8 cellular contexts compared by ENCODE assay signal in genomic region chr20:24806896-24807676, GRCh38.
"Had no signal": no experiment of that assay in that cellular context is flagged by ENCODE, and none has a peak within 500 bp of the region (broad histone marks: within the 10 kb centered on the region; RNA-seq: fewer than 3 reads in every experiment).

No MANE protein-coding gene starts in this region.

- H3K36me3 ChIP-seq: HAP-1 had no signal

- ATAC-seq: HCT116 had no signal

- DNase-seq: GM23248, GOT3, H7, HFFc6, IMR-90 had no signal

- H2AFZ ChIP-seq: GM23248 had no signal

- H3K4me3 ChIP-seq: GM23248, HAP-1 had no signal

- H3K27ac ChIP-seq: GM23248, HL-60 had no signal

- H3K9me3 ChIP-seq: HAP-1 had no signal

- H3K9ac ChIP-seq: GM23248 had no signal

- H3K4me1 ChIP-seq: HAP-1 had no signal
